ENCODE assay signal across 13 cellular contexts in genomic region chr7:27117687-27118491, GRCh38. TPM values are rescaled to one million over a fixed set of nuclear protein-coding genes. Genes with fewer than 3 reads are reported as not detected.
DNase-seq lines count a peak whose midpoint lies in the region; ATAC-seq and TF ChIP-seq lines count a peak whose summit lies in the region.
"Had no signal": no experiment of that assay in that cellular context is flagged by ENCODE, and none has a peak within 500 bp of the region (broad histone marks: within the 10 kb centered on the region; RNA-seq: fewer than 3 reads in every experiment).

No MANE protein-coding gene starts in this region.

- H3K4me3 ChIP-seq in breast epithelium = peak overlapping the region; percentile 2 to 90 (median 73)
- peak overlapping the region; percentile 74 for H3K4me3 ChIP-seq in kidney epithelial cell (ENCODE audit: low read depth, low read length)
- H3K4me3 ChIP-seq in skeletal muscle tissue (ENCODE audit: low read length in 3 of 3) = peak overlapping the region in 2 of 3 donors; percentile 22 to 23

- H3K9ac ChIP-seq in skeletal muscle tissue (ENCODE audit: low read depth in 1 of 3, low read length in 3 of 3) = peak overlapping the region in 2 of 3 donors; percentile 5 to 54

- no peaks in the 10 kb centered on the region for H3K36me3 Mint-ChIP-seq in naive thymus-derived CD8-positive, alpha-beta T cell
- no peaks in the 10 kb centered on the region for H3K36me3 Mint-ChIP-seq in activated naive CD4-positive, alpha-beta T cell treated with anti-CD3 and anti-CD28 coated beads, Interleukin-2, amount 50 U/mL, for 72 hours

- no peaks in the 10 kb centered on the region for H3K9me3 Mint-ChIP-seq in naive thymus-derived CD8-positive, alpha-beta T cell
- H3K9me3 Mint-ChIP-seq in activated naive CD4-positive, alpha-beta T cell treated with anti-CD3 and anti-CD28 coated beads, Interleukin-2, amount 50 U/mL, for 72 hours = no peaks in the 10 kb centered on the region

- H3K4me1 ChIP-seq in breast epithelium (peaks cover 0 to 3% of the 10 kb centered on the region in 2 donors), skeletal muscle tissue (ENCODE audit: control insufficient read depth in 3 of 3, insufficient read depth in 3 of 3, low read length in 3 of 3) (peaks cover 19 to 37% (median 35%) of the 10 kb centered on the region in 3 donors)

- no peaks in the 10 kb centered on the region for H3K4me1 Mint-ChIP-seq in naive thymus-derived CD8-positive, alpha-beta T cell
- H3K4me1 Mint-ChIP-seq: activated CD4-positive, alpha-beta T cell treated with anti-CD3 and anti-CD28 coated beads for 36 hours had no signal

- H3K27me3 Mint-ChIP-seq in naive thymus-derived CD8-positive, alpha-beta T cell = peaks cover 0 to 15% (median 3%) of the 10 kb centered on the region in 5 donors

- no peak for ATAC-seq in naive thymus-derived CD8-positive, alpha-beta T cell
- ATAC-seq in activated naive CD4-positive, alpha-beta T cell treated with anti-CD3 and anti-CD28 coated beads, Interleukin-2, amount 50 U/mL, for 72 hours = no peak
- no peak for ATAC-seq in HG03095 (IDR thresholded peaks at IDR 0.05; ENCODE audit: unreplicated experiment)
- ATAC-seq: activated CD4-positive, alpha-beta T cell treated with anti-CD3 and anti-CD28 coated beads for 36 hours had no signal

- H3K27ac ChIP-seq in breast epithelium (peak overlapping the region; percentile 98 to 100), skeletal muscle tissue (ENCODE audit: low read depth, low read length) (no peak overlapping the region)

- no peak for TF ChIP-seq POLR2A in breast epithelium (IDR thresholded peaks at IDR 0.05)

- DNase-seq in HCEC 1CT (peak; percentile 58), breast epithelium (ENCODE audit: low spot score in 2 of 2) (peak in 1 of 2 donors; percentile 14), kidney epithelial cell (ENCODE audit: low read depth) (no peak), nucleus accumbens (lab: John Stamatoyannopoulos, UW) (no peak)
- DNase-seq in naive thymus-derived CD8-positive, alpha-beta T cell = no peak
- DNase-seq in activated naive CD4-positive, alpha-beta T cell treated with anti-CD3 and anti-CD28 coated beads, Interleukin-2, amount 50 U/mL, for 72 hours (ENCODE audit: low spot score in 2 of 2) = no peak
- DNase-seq: activated CD4-positive, alpha-beta T cell treated with anti-CD3 and anti-CD28 coated beads for 36 hours; activated naive CD4-positive, alpha-beta T cell treated with Interleukin-2 at 50 U/mL for 16 hours; effector CD8-positive, alpha-beta T cell; NCI-H774; occipital lobe had no signal

- no peak overlapping the region for H3K4me3 Mint-ChIP-seq in naive thymus-derived CD8-positive, alpha-beta T cell
- H3K4me3 Mint-ChIP-seq: activated CD4-positive, alpha-beta T cell treated with anti-CD3 and anti-CD28 coated beads for 36 hours had no signal

- no peaks in the 10 kb centered on the region for H3K9me3 ChIP-seq in breast epithelium
- no peaks in the 10 kb centered on the region for H3K9me3 ChIP-seq in skeletal muscle tissue (ENCODE audit: control insufficient read depth in 3 of 3, low read length in 3 of 3)

- POLR2A ChIA-PET in naive thymus-derived CD8-positive, alpha-beta T cell (lab: Charles Lee) = no interaction called here

- H3K36me3 ChIP-seq in breast epithelium (no peaks in the 10 kb centered on the region), kidney epithelial cell (ENCODE audit: control insufficient read depth, insufficient read depth, low read length) (peaks cover 3% of the 10 kb centered on the region), skeletal muscle tissue (ENCODE audit: control insufficient read depth in 3 of 3, insufficient read depth in 3 of 3, low read length in 3 of 3) (peaks cover 0 to 7% (median 2%) of the 10 kb centered on the region in 3 donors)

- H3K27me3 ChIP-seq in breast epithelium = no peaks in the 10 kb centered on the region
- H3K27me3 ChIP-seq in kidney epithelial cell (ENCODE audit: control insufficient read depth, insufficient read depth, low read length) = no peaks in the 10 kb centered on the region
- H3K27me3 ChIP-seq in skeletal muscle tissue (ENCODE audit: control insufficient read depth in 3 of 3, insufficient read depth in 3 of 3, low read length in 3 of 3) = no peaks in the 10 kb centered on the region

- intact Hi-C loops in breast epithelium (cut with DNase I; ENCODE audit: low total_unique reads) = no loop called here

- no peak for TF ChIP-seq CTCF in breast epithelium (IDR thresholded peaks at IDR 0.05)
- no peak for TF ChIP-seq CTCF in kidney epithelial cell (IDR thresholded peaks at IDR 0.05; ENCODE audit: insufficient read depth, low read length, poor library complexity, severe bottlenecking)

- no peak overlapping the region for H3K27ac Mint-ChIP-seq in naive thymus-derived CD8-positive, alpha-beta T cell
- H3K27ac Mint-ChIP-seq in activated naive CD4-positive, alpha-beta T cell treated with anti-CD3 and anti-CD28 coated beads, Interleukin-2, amount 50 U/mL, for 72 hours = no peak overlapping the region
- H3K27ac Mint-ChIP-seq: activated CD4-positive, alpha-beta T cell treated with anti-CD3 and anti-CD28 coated beads for 36 hours had no signal

RNA-seq across cellular contexts. Expression of gene HOXA4, which starts 12.7 kb away (rescaled TPM):
- total RNA-seq in breast epithelium = 1 to 10 TPM in 2 of 3 donors, under 1 TPM in 1; 0.80 to 2.8 (median 2.0) TPM
- 4.5 and 7.4 TPM in 2 replicates for total RNA-seq in kidney epithelial cell
- total RNA-seq in skeletal muscle tissue = 2.1 TPM
- under 1 TPM in 1 of 2 experiments, not detected in 1; 0.31 TPM for total RNA-seq in naive thymus-derived CD8-positive, alpha-beta T cell
- under 1 TPM in 2 of 3 donors, not detected in 1; 0.22 to 0.38 TPM for polyA plus RNA-seq in naive thymus-derived CD8-positive, alpha-beta T cell
- under 1 TPM in 1 of 2 donors, not detected in 1; 0.59 TPM for total RNA-seq in activated naive CD4-positive, alpha-beta T cell treated with anti-CD3 and anti-CD28 coated beads, Interleukin-2, amount 50 U/mL, for 72 hours
- total RNA-seq: occipital lobe had no signal

RNA-seq across cellular contexts. Expression of gene HOXA2, which starts 15.4 kb away (rescaled TPM):
- total RNA-seq in breast epithelium = 1 to 10 TPM in 2 of 3 donors, under 1 TPM in 1; 0.80 to 5.4 (median 1.3) TPM
- 0.34 and 1.1 TPM in 2 replicates for total RNA-seq in kidney epithelial cell
- total RNA-seq in skeletal muscle tissue = under 0.01 TPM
- total RNA-seq in naive thymus-derived CD8-positive, alpha-beta T cell = not detected
- not detected for polyA plus RNA-seq in naive thymus-derived CD8-positive, alpha-beta T cell
- total RNA-seq in activated naive CD4-positive, alpha-beta T cell treated with anti-CD3 and anti-CD28 coated beads, Interleukin-2, amount 50 U/mL, for 72 hours = not detected
- total RNA-seq: activated CD4-positive, alpha-beta T cell treated with anti-CD3 and anti-CD28 coated beads for 36 hours; occipital lobe had no signal

RNA-seq across cellular contexts. Expression of gene HOXA1, which starts 22.1 kb away (rescaled TPM):
- under 1 TPM; 0.33 to 0.80 (median 0.44) TPM for total RNA-seq in breast epithelium
- total RNA-seq in kidney epithelial cell = 2.8 and 4.3 TPM in 2 replicates
- total RNA-seq in skeletal muscle tissue = not detected
- under 1 TPM; 0.44 to 0.68 TPM for total RNA-seq in naive thymus-derived CD8-positive, alpha-beta T cell
- under 1 TPM in 2 of 3 donors, not detected in 1; 0.15 to 0.38 TPM for polyA plus RNA-seq in naive thymus-derived CD8-positive, alpha-beta T cell
- total RNA-seq in activated naive CD4-positive, alpha-beta T cell treated with anti-CD3 and anti-CD28 coated beads, Interleukin-2, amount 50 U/mL, for 72 hours = under 1 TPM in 1 of 2 donors, not detected in 1; 0.16 TPM
- total RNA-seq: occipital lobe had no signal

RNA-seq across cellular contexts. Expression of gene HOXA5, which starts 25.6 kb away (rescaled TPM):
- total RNA-seq in breast epithelium = 10 to 100 TPM; 11.5 to 48.7 (median 22.6) TPM
- 18.8 and 19.1 TPM in 2 replicates for total RNA-seq in kidney epithelial cell
- 4.2 TPM for total RNA-seq in skeletal muscle tissue
- total RNA-seq in naive thymus-derived CD8-positive, alpha-beta T cell = not detected
- polyA plus RNA-seq in naive thymus-derived CD8-positive, alpha-beta T cell = not detected
- total RNA-seq in activated naive CD4-positive, alpha-beta T cell treated with anti-CD3 and anti-CD28 coated beads, Interleukin-2, amount 50 U/mL, for 72 hours = not detected
- total RNA-seq: activated CD4-positive, alpha-beta T cell treated with anti-CD3 and anti-CD28 coated beads for 36 hours; occipital lobe had no signal

RNA-seq across cellular contexts. Expression of gene HOXA6, which starts 29.7 kb away (rescaled TPM):
- total RNA-seq in breast epithelium = 10 to 100 TPM in 1 of 3 donors, 1 to 10 TPM in 2; 7.9 to 16.0 (median 9.0) TPM
- total RNA-seq in kidney epithelial cell = 4.8 and 10.5 TPM in 2 replicates
- 3.1 TPM for total RNA-seq in skeletal muscle tissue
- not detected for total RNA-seq in naive thymus-derived CD8-positive, alpha-beta T cell
- not detected for polyA plus RNA-seq in naive thymus-derived CD8-positive, alpha-beta T cell
- under 1 TPM in 1 of 2 donors, not detected in 1; 0.31 TPM for total RNA-seq in activated naive CD4-positive, alpha-beta T cell treated with anti-CD3 and anti-CD28 coated beads, Interleukin-2, amount 50 U/mL, for 72 hours
- total RNA-seq: activated CD4-positive, alpha-beta T cell treated with anti-CD3 and anti-CD28 coated beads for 36 hours; occipital lobe had no signal

Comparison
In these comparisons a context has a peak if more than half of its experiments do, and no peak if none do; other contexts are left out.
1. H3K4me3 ChIP-seq: peak in every context shown above with its lines; median percentile 74 in kidney epithelial cell; 73 in breast epithelium; 22 in skeletal muscle tissue.